ENCODE assay signal across 2 cellular contexts in genomic region chr14:74952697-74953484, GRCh38.
TF ChIP-seq lines count a peak whose summit lies in the region.

No MANE protein-coding gene starts in this region.

TF ChIP-seq in H1, 55 proteins besides CTCF, POLR2A, EP300 and RAD21:
- TF ChIP-seq GABPA (IDR thresholded peaks at IDR 0.05; ENCODE audit: borderline replicate concordance, insufficient read depth, low read length) (no peak), KDM1A (IDR thresholded peaks at IDR 0.05; ENCODE audit: borderline replicate concordance, low read length) (peak; percentile 54)
TF ChIP-seq in H1: peak in this region for 1.

TF ChIP-seq in GM12891, 5 proteins besides CTCF, POLR2A, EP300 and RAD21:
- TF ChIP-seq PAX5 (IDR thresholded peaks at IDR 0.05; ENCODE audit: insufficient read depth, low read length, severe bottlenecking) (no peak), POU2F2 (IDR thresholded peaks at IDR 0.05; ENCODE audit: low read depth, low read length) (no peak), TAF1 (IDR thresholded peaks at IDR 0.05; ENCODE audit: low read depth, low read length) (no peak), POLR2AphosphoS5 (IDR thresholded peaks at IDR 0.05; ENCODE audit: low read depth, low read length) (no peak), SPI1 (IDR thresholded peaks at IDR 0.05; ENCODE audit: low read depth, low read length) (no peak)
